In genomic region chr3:70982274-70982673, GRCh38 we compare ENCODE assay signal across 9 cellular contexts.
DNase-seq lines count a peak whose midpoint lies in the region; ATAC-seq, FAIRE-seq and TF ChIP-seq lines count a peak whose summit lies in the region.
"Had no signal": no experiment of that assay in that cellular context is flagged by ENCODE, and none has a peak within 500 bp of the region (broad histone marks: within the 10 kb centered on the region; RNA-seq: fewer than 3 reads in every experiment).

No MANE protein-coding gene starts in this region.

- intact Hi-C loops in dorsolateral prefrontal cortex (cut with DNase I): no loop called here

- H3K4me3 Mint-ChIP-seq in naive thymus-derived CD8-positive, alpha-beta T cell: peak overlapping the region in 5 of 10 donors; percentile 34 to 57 (median 49)

- no peaks in the 10 kb centered on the region for H4K20me1 ChIP-seq in OCI-LY1 (ENCODE audit: insufficient read depth, low read length)

- peaks cover 78% of the 10 kb centered on the region for H3K36me3 ChIP-seq in OCI-LY1 (ENCODE audit: insufficient read depth, low read length)
- peaks cover 7 to 11% of the 10 kb centered on the region in 2 donors for H3K36me3 ChIP-seq in small intestine (ENCODE audit: control insufficient read depth in 2 of 2, insufficient read depth in 2 of 2, low read length in 2 of 2)

- no peaks in the 10 kb centered on the region for H3F3A ChIP-seq in OCI-LY1 (ENCODE audit: insufficient read depth, low read length)

- no peak for ATAC-seq in naive thymus-derived CD8-positive, alpha-beta T cell

- no peak for FAIRE-seq in small intestine (lab: Jason Lieb, UNC)

- TF ChIP-seq CTCF in OCI-LY1 (IDR thresholded peaks at IDR 0.05; ENCODE audit: low read length) (no peak), dorsolateral prefrontal cortex (IDR thresholded peaks at IDR 0.05 in 54 of 56, conservative IDR thresholded peaks at IDR 0.05 in 2 of 56; ENCODE audit: low read depth in 1 of 56, partially characterized antibody in 56 of 56) (peak in 1 of 56 donors; percentile 4)

- H3K4me1 ChIP-seq in OCI-LY1 (ENCODE audit: insufficient read depth, low read length, severe bottlenecking) (peaks cover 12% of the 10 kb centered on the region), small intestine (ENCODE audit: control insufficient read depth in 2 of 2, insufficient read depth in 1 of 2, low read depth in 1 of 2, low read length in 1 of 2) (peaks cover 0 to 12% of the 10 kb centered on the region in 2 donors)

- peak overlapping the region in 9 of 10 donors; percentile 83 to 93 (median 88) for H3K27ac Mint-ChIP-seq in naive thymus-derived CD8-positive, alpha-beta T cell

- POLR2A ChIA-PET in naive thymus-derived CD8-positive, alpha-beta T cell (lab: Charles Lee): interaction anchor here (0.6 kb wide), 1 partner anchor 23 kb away, joined by 3 read pairs; no protein-coding TSS in a partner anchor

- H3K4me1 Mint-ChIP-seq in naive thymus-derived CD8-positive, alpha-beta T cell: peaks cover 37 to 81% (median 66%) of the 10 kb centered on the region in 4 donors

- H3K9me3 ChIP-seq in OCI-LY1 (ENCODE audit: low read length): no peaks in the 10 kb centered on the region
- no peaks in the 10 kb centered on the region for H3K9me3 ChIP-seq in small intestine (ENCODE audit: control insufficient read depth, low read depth)

- no peak overlapping the region for H3K9ac ChIP-seq in OCI-LY1 (ENCODE audit: low read length)

- DNase-seq in AG08395 (ENCODE audit: low spot score) (peak; percentile 12), dorsolateral prefrontal cortex (no peak), small intestine (no peak), retina (no peak)
- DNase-seq in naive thymus-derived CD8-positive, alpha-beta T cell: no peak
- DNase-seq in stimulated activated CD4-positive, alpha-beta T cell treated with anti-CD3 and anti-CD28 coated beads, Interleukin-4, amount 100 ng/mL, for 24 hours: no peak
- DNase-seq in activated CD4-positive, alpha-beta T cell treated with anti-CD3 and anti-CD28 coated beads for 48 hours: no peak
- DNase-seq: DMS79 treated with DMSO at 0.1 percent for 48 hours had no signal

- no peak overlapping the region for H3K4me3 ChIP-seq in OCI-LY1 (ENCODE audit: low read depth, low read length, poor library complexity, severe bottlenecking)
- peak overlapping the region in 5 of 59 donors; percentile 2 to 32 (median 6) for H3K4me3 ChIP-seq in dorsolateral prefrontal cortex
- H3K4me3 ChIP-seq in small intestine (ENCODE audit: low read depth in 1 of 2, low read length in 2 of 2): no peak overlapping the region

- no peaks in the 10 kb centered on the region for H3K9me3 Mint-ChIP-seq in naive thymus-derived CD8-positive, alpha-beta T cell

- H3K36me3 Mint-ChIP-seq in naive thymus-derived CD8-positive, alpha-beta T cell: peaks cover 9 to 93% (median 49%) of the 10 kb centered on the region in 3 donors

- no peaks in the 10 kb centered on the region for H3K79me2 ChIP-seq in OCI-LY1 (ENCODE audit: insufficient read depth, low read length)

- no peaks in the 10 kb centered on the region for H3K9me2 ChIP-seq in OCI-LY1 (ENCODE audit: low read depth, low read length)

- 59 to 87% (median 84%) methylated on average over 1 of the region's 1 CpG for WGBS in small intestine, 3 donors

- H3K4me2 ChIP-seq in OCI-LY1 (ENCODE audit: low read length): no peak overlapping the region

- no peaks in the 10 kb centered on the region for H3K27me3 Mint-ChIP-seq in naive thymus-derived CD8-positive, alpha-beta T cell

- H3K27ac ChIP-seq in OCI-LY1 (ENCODE audit: low read depth, low read length, poor library complexity, severe bottlenecking): peak overlapping the region; percentile 58
- H3K27ac ChIP-seq in dorsolateral prefrontal cortex: peak overlapping the region; percentile 14 to 91 (median 84)
- H3K27ac ChIP-seq in small intestine (ENCODE audit: low read depth in 1 of 2, low read length in 1 of 2): no peak overlapping the region

- H3K27me3 ChIP-seq in OCI-LY1 (ENCODE audit: insufficient read depth, low read length) (no peaks in the 10 kb centered on the region), dorsolateral prefrontal cortex (no peaks in the 10 kb centered on the region), small intestine (ENCODE audit: control insufficient read depth in 2 of 2, insufficient read depth in 2 of 2, low read length in 2 of 2) (no peaks in the 10 kb centered on the region)

- H2AFZ ChIP-seq in OCI-LY1 (ENCODE audit: low read length): no peak overlapping the region

Comparison
In these comparisons a context has a peak if more than half of its experiments do, and no peak if none do; other contexts are left out.
1. H3K27ac ChIP-seq: peak in OCI-LY1 (single experiment) and dorsolateral prefrontal cortex (59 of 59); none in small intestine (0 of 2).